Comparison of ENCODE assay signal across 11 cellular contexts in genomic region chr18:58754544-58755068, GRCh38.
DNase-seq lines count a peak whose midpoint lies in the region; ATAC-seq and TF ChIP-seq lines count a peak whose summit lies in the region.
"Had no signal": no experiment of that assay in that cellular context is flagged by ENCODE, and none has a peak within 500 bp of the region (broad histone marks: within the 10 kb centered on the region; RNA-seq: fewer than 3 reads in every experiment).

No MANE protein-coding gene starts in this region.

- H3K36me3 ChIP-seq in ectodermal cell (ENCODE audit: control insufficient read depth, insufficient read depth, low read length), result peaks cover 5% of the 10 kb centered on the region
- peaks cover 4 to 7% (median 6%) of the 10 kb centered on the region in 3 experiments for H3K36me3 ChIP-seq in naive thymus-derived CD4-positive, alpha-beta T cell (ENCODE audit: control insufficient read depth in 2 of 3, insufficient read depth in 3 of 3, low read length in 3 of 3)

- intact Hi-C loops in CD14-positive monocyte (cut with micrococcal nuclease), result no loop called here
- intact Hi-C loops in naive thymus-derived CD4-positive, alpha-beta T cell (cut with micrococcal nuclease), result loop anchor here in 1 of 2 donors (2.0 kb wide), 1 partner anchor 140 kb away; no protein-coding TSS in a partner anchor

- peaks cover 0 to 3% (median 0%) of the 10 kb centered on the region in 7 donors for H3K9me3 Mint-ChIP-seq in CD14-positive monocyte
- H3K9me3 Mint-ChIP-seq in naive thymus-derived CD4-positive, alpha-beta T cell, result peaks cover 0 to 7% (median 2%) of the 10 kb centered on the region in 11 donors

- no peak overlapping the region for H3K4me3 Mint-ChIP-seq in CD14-positive monocyte
- H3K4me3 Mint-ChIP-seq in naive thymus-derived CD4-positive, alpha-beta T cell, result peak overlapping the region in 3 of 10 donors; percentile 4 to 27 (median 20)

- peak overlapping the region in 5 of 7 donors; percentile 18 to 77 (median 64) for H3K27ac Mint-ChIP-seq in CD14-positive monocyte
- peak overlapping the region in 8 of 9 donors; percentile 7 to 81 (median 61) for H3K27ac Mint-ChIP-seq in naive thymus-derived CD4-positive, alpha-beta T cell

- peaks cover 12% of the 10 kb centered on the region for H3K4me1 ChIP-seq in ectodermal cell (ENCODE audit: control insufficient read depth, insufficient read depth, low read length)
- peaks cover 0 to 30% of the 10 kb centered on the region in 2 donors for H3K4me1 ChIP-seq in naive thymus-derived CD4-positive, alpha-beta T cell (ENCODE audit: control insufficient read depth in 2 of 2, insufficient read depth in 2 of 2, low read length in 2 of 2)

- H3K27me3 ChIP-seq in ectodermal cell (ENCODE audit: control insufficient read depth, insufficient read depth, low read length, poor library complexity, severe bottlenecking), result no peaks in the 10 kb centered on the region
- no peaks in the 10 kb centered on the region for H3K27me3 ChIP-seq in naive thymus-derived CD4-positive, alpha-beta T cell (ENCODE audit: control insufficient read depth in 2 of 2, insufficient read depth in 2 of 2, low read length in 2 of 2)

- peak overlapping the region; percentile 36 for H3K27ac ChIP-seq in ectodermal cell (ENCODE audit: insufficient read depth, low read depth, low read length, poor library complexity, severe bottlenecking)
- no peak overlapping the region for H3K27ac ChIP-seq in naive thymus-derived CD4-positive, alpha-beta T cell (ENCODE audit: low read depth, low read length)

- H3K36me3 Mint-ChIP-seq in CD14-positive monocyte, result peaks cover 11 to 23% of the 10 kb centered on the region in 2 donors
- peaks cover 7 to 19% (median 10%) of the 10 kb centered on the region in 5 donors for H3K36me3 Mint-ChIP-seq in naive thymus-derived CD4-positive, alpha-beta T cell

- no peaks in the 10 kb centered on the region for H3K9me3 ChIP-seq in ectodermal cell (ENCODE audit: control insufficient read depth, low read length)
- no peaks in the 10 kb centered on the region for H3K9me3 ChIP-seq in naive thymus-derived CD4-positive, alpha-beta T cell (ENCODE audit: control insufficient read depth in 2 of 3, low read length in 3 of 3)

- H3K4me1 Mint-ChIP-seq in CD14-positive monocyte, result peaks cover 8% of the 10 kb centered on the region
- peaks cover 21 to 53% (median 45%) of the 10 kb centered on the region in 7 donors for H3K4me1 Mint-ChIP-seq in naive thymus-derived CD4-positive, alpha-beta T cell

- peaks cover 8 to 9% (median 8%) of the 10 kb centered on the region in 3 donors for H3K27me3 Mint-ChIP-seq in CD14-positive monocyte (ENCODE audit: low read depth in 3 of 3)
- peaks cover 0 to 5% (median 0%) of the 10 kb centered on the region in 5 donors for H3K27me3 Mint-ChIP-seq in naive thymus-derived CD4-positive, alpha-beta T cell

- CTCF ChIA-PET in naive thymus-derived CD4-positive, alpha-beta T cell (lab: Charles Lee), result interaction anchor here (0.7 to 3.7 kb wide), 3 partner anchors 10 to 316 kb away, joined by 3 to 24 read pairs (median 4); no protein-coding TSS in a partner anchor
- CTCF ChIA-PET in HEK293T (lab: Yijun Ruan, JAX), result interaction anchor here (4.3 kb wide), 1 partner anchor 9 kb away, joined by 21 read pairs; no protein-coding TSS in a partner anchor

- 54 to 58% methylated on average over 10 of the region's 10 CpGs for WGBS in ectodermal cell, 2 experiments

- TF ChIP-seq CTCF in CD14-positive monocyte (IDR thresholded peaks at IDR 0.05), result no peak

- ATAC-seq in naive thymus-derived CD4-positive, alpha-beta T cell, result peak; percentile 66
- ATAC-seq in HG03469 (IDR thresholded peaks at IDR 0.05; ENCODE audit: unreplicated experiment), result no peak

- no peak for DNase-seq in CD14-positive monocyte (ENCODE audit: low spot score)
- peak; percentile 73 for DNase-seq in KBM-7
- peak in 4 of 9 donors; percentile 11 to 20 (median 19) for DNase-seq in naive thymus-derived CD4-positive, alpha-beta T cell
- DNase-seq in RPMI8226, result no peak
- DNase-seq in activated CD8-positive, alpha-beta memory T cell treated with anti-CD3 and anti-CD28 coated beads, Interleukin-2, amount 50 U/mL, for 4 hours, result no peak
- no peak for DNase-seq in HEK293T (ENCODE audit: extremely low spot score)
- DNase-seq: activated CD8-positive, alpha-beta memory T cell treated with anti-CD3 and anti-CD28 coated beads, Interleukin-2, amount 50 U/mL, for 48 hours; dermis blood vessel endothelial cell; NCI-H187 had no signal

- POLR2A ChIA-PET in naive thymus-derived CD4-positive, alpha-beta T cell (lab: Charles Lee), result interaction anchor here (0.7 kb wide), 1 partner anchor 67 kb away, joined by 3 read pairs; no protein-coding TSS in a partner anchor
- POLR2A ChIA-PET in HEK293T (lab: Yijun Ruan, JAX), result no interaction called here

- in situ Hi-C loops in KBM-7 (cut with MboI; ENCODE audit: low pct_unique_long_range_greater_than_20kb, low sequenced_read_pairs), result no loop called here

- no peak overlapping the region for H3K4me3 ChIP-seq in ectodermal cell (ENCODE audit: insufficient read depth, low read depth, low read length)
- no peak overlapping the region for H3K4me3 ChIP-seq in naive thymus-derived CD4-positive, alpha-beta T cell (ENCODE audit: low read length)

TF ChIP-seq in HEK293T, 16 proteins besides CTCF, POLR2A, EP300 and RAD21:
- TF ChIP-seq ELF4 (IDR thresholded peaks at IDR 0.05), result no peak
- no peak for TF ChIP-seq TARDBP (IDR thresholded peaks at IDR 0.05)
- no peak for TF ChIP-seq SUZ12 (IDR thresholded peaks at IDR 0.05)
- no peak for TF ChIP-seq ARNT (IDR thresholded peaks at IDR 0.05)
- no peak for TF ChIP-seq PKNOX1 (IDR thresholded peaks at IDR 0.05)
- no peak for TF ChIP-seq FOXA1 (IDR thresholded peaks at IDR 0.05)
- no peak for TF ChIP-seq FOXM1 (IDR thresholded peaks at IDR 0.05; ENCODE audit: borderline replicate concordance)
- no peak for TF ChIP-seq NFRKB (IDR thresholded peaks at IDR 0.05)
- no peak for TF ChIP-seq CTBP1 (IDR thresholded peaks at IDR 0.05; ENCODE audit: borderline replicate concordance)
- TF ChIP-seq ZNF384 (IDR thresholded peaks at IDR 0.05), result no peak
- no peak for TF ChIP-seq LEF1 (IDR thresholded peaks at IDR 0.05; ENCODE audit: borderline replicate concordance)
- no peak for TF ChIP-seq FOXK2 (IDR thresholded peaks at IDR 0.05)
- no peak for TF ChIP-seq SP1 (IDR thresholded peaks at IDR 0.05)
- no peak for TF ChIP-seq L3MBTL2 (conservative IDR thresholded peaks at IDR 0.05)
- no peak for TF ChIP-seq HDGF (IDR thresholded peaks at IDR 0.05; ENCODE audit: borderline replicate concordance)
- no peak for TF ChIP-seq BHLHE40 (IDR thresholded peaks at IDR 0.05; ENCODE audit: borderline replicate concordance)
TF ChIP-seq in HEK293T: peak in this region for 0.
